1 cellular context compared by ENCODE assay signal in the genomic region with DNA sequence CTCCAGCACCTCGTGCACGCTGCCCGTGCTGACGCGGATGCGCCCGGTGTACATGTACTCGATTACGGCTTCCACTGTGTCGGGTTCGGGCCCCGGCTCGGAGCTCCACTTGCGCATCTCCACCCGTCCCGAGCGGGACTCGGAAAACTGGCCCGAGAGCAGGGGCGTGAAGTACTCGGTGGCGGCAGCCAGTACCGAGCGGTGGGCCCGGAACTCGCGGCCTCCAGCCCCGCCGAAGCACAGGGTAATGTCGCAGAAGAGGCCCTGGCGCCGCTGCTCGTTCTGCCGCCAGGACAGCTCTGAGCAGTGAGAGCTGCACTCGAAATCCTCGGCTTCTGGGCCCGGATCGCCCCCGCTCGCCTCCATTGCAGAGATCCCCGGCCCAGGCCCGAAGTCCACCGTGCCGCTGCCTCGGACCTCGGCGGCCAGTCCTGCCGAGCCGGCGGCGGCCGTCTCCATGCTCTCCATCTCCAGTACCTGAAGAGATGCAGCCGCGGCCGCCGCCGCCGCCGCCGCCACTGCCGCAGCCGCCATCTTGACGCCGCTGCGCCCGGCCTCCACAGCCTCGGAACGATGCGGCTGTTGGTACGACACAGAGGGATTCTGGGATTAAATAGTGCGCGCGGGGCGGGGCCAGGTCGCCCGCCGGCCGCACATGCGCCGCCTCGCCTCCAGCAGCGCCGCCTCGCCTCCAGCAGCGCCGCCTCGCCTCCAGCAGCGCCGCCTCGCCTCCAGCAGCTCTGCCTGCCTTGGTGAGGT.
TF ChIP-seq lines count a peak whose summit lies in the region.

A gene with protein sequence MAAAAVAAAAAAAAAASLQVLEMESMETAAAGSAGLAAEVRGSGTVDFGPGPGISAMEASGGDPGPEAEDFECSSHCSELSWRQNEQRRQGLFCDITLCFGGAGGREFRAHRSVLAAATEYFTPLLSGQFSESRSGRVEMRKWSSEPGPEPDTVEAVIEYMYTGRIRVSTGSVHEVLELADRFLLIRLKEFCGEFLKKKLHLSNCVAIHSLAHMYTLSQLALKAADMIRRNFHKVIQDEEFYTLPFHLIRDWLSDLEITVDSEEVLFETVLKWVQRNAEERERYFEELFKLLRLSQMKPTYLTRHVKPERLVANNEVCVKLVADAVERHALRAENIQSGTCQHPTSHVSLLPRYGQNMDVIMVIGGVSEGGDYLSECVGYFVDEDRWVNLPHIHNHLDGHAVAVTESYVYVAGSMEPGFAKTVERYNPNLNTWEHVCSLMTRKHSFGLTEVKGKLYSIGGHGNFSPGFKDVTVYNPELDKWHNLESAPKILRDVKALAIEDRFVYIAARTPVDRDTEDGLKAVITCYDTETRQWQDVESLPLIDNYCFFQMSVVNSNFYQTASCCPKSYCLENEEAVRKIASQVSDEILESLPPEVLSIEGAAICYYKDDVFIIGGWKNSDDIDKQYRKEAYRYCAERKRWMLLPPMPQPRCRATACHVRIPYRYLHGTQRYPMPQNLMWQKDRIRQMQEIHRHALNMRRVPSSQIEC (minus strand): TSS at position 587 of the 759 bp plus-strand sequence. CDS start 53 bp downstream, at position 534.

TF ChIP-seq in HepG2, 621 proteins besides CTCF, POLR2A, EP300 and RAD21 (continued from another document and continues in another):
- TF ChIP-seq PCBP1 (IDR thresholded peaks at IDR 0.05; ENCODE audit: borderline replicate concordance, low read depth, low read length) (no peak), FOSL1 (CRISPR knock-in tag; IDR thresholded peaks at IDR 0.05; ENCODE audit: borderline replicate concordance) (no peak; the same call in 1 of the 2 replicates), RFXAP (CRISPR knock-in tag; IDR thresholded peaks at IDR 0.05; ENCODE audit: borderline replicate concordance) (peak; percentile 90; the same call in 1 of the 2 replicates), ZNF567 (CRISPR knock-in tag; IDR thresholded peaks at IDR 0.05; ENCODE audit: borderline replicate concordance) (no peak), TCF7 (IDR thresholded peaks at IDR 0.05; ENCODE audit: low read depth) (no peak), FOXJ3 (CRISPR knock-in tag; IDR thresholded peaks at IDR 0.05; ENCODE audit: borderline replicate concordance) (no peak), ZEB1 (IDR thresholded peaks at IDR 0.05; ENCODE audit: insufficient replicate concordance, low read depth) (no peak), ZSCAN29 (CRISPR knock-in tag; conservative IDR thresholded peaks at IDR 0.05) (peak; percentile 65; the same call in 1 of the 2 replicates), ZFP41 (CRISPR knock-in tag; IDR thresholded peaks at IDR 0.05; ENCODE audit: borderline replicate concordance) (0 out of 2 replicates have a peak, but pooled peaks have one; percentile 53), ZSCAN31 (CRISPR knock-in tag; IDR thresholded peaks at IDR 0.05; ENCODE audit: low read depth) (peak; percentile 93; the same call in 1 of the 2 replicates), SNRNP70 (IDR thresholded peaks at IDR 0.05; ENCODE audit: low read depth, low read length) (no peak), CEBPB (IDR thresholded peaks at IDR 0.05; ENCODE audit: borderline replicate concordance, low read depth, low read length) (no peak), ZNF451 (CRISPR knock-in tag; IDR thresholded peaks at IDR 0.05) (peak; percentile 78), ZNF549 (CRISPR knock-in tag; IDR thresholded peaks at IDR 0.05) (no peak; the same call in 1 of the 2 replicates), SRSF4 (IDR thresholded peaks at IDR 0.05; ENCODE audit: low read depth, low read length, poor library complexity, severe bottlenecking) (no peak), PHF5A (CRISPR knock-in tag; IDR thresholded peaks at IDR 0.05; ENCODE audit: low read depth, unreplicated experiment) (no peak), SKI (IDR thresholded peaks at IDR 0.05; ENCODE audit: partially characterized antibody) (no peak), HES4 (CRISPR knock-in tag; IDR thresholded peaks at IDR 0.05; ENCODE audit: borderline replicate concordance) (peak; percentile 91), ZNF83 (CRISPR knock-in tag; IDR thresholded peaks at IDR 0.05; ENCODE audit: borderline replicate concordance) (0 out of 2 replicates have a peak, but pooled peaks have one; percentile 26)
- TF ChIP-seq, protein P1, sequence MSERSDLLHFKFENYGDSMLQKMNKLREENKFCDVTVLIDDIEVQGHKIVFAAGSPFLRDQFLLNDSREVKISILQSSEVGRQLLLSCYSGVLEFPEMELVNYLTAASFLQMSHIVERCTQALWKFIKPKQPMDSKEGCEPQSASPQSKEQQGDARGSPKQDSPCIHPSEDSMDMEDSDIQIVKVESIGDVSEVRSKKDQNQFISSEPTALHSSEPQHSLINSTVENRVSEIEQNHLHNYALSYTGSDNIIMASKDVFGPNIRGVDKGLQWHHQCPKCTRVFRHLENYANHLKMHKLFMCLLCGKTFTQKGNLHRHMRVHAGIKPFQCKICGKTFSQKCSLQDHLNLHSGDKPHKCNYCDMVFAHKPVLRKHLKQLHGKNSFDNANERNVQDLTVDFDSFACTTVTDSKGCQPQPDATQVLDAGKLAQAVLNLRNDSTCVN (CRISPR knock-in tag; IDR thresholded peaks at IDR 0.05; ENCODE audit: borderline replicate concordance): peak; percentile 54; the same call in 1 of the 2 replicates
- TF ChIP-seq, protein P2, sequence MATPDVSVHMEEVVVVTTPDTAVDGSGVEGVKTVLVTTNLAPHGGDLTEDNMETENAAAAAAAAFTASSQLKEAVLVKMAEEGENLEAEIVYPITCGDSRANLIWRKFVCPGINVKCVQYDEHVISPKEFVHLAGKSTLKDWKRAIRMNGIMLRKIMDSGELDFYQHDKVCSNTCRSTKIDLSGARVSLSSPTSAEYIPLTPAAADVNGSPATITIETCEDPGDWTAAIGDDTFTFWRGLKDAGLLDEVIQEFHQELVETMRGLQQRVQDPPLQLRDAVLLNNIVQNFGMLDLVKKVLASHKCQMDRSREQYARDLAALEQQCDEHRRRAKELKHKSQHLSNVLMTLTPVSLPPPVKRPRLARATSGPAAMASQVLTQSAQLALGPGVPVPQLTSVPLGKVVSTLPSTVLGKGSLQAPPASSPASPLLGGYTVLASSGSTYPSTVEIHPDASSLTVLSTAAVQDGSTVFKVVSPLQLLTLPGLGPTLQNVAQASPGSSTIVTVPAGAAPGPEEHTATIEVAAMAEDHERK (CRISPR knock-in tag; IDR thresholded peaks at IDR 0.05; ENCODE audit: low read depth): no peak; the same call in 1 of the 2 replicates
- TF ChIP-seq, protein P3, sequence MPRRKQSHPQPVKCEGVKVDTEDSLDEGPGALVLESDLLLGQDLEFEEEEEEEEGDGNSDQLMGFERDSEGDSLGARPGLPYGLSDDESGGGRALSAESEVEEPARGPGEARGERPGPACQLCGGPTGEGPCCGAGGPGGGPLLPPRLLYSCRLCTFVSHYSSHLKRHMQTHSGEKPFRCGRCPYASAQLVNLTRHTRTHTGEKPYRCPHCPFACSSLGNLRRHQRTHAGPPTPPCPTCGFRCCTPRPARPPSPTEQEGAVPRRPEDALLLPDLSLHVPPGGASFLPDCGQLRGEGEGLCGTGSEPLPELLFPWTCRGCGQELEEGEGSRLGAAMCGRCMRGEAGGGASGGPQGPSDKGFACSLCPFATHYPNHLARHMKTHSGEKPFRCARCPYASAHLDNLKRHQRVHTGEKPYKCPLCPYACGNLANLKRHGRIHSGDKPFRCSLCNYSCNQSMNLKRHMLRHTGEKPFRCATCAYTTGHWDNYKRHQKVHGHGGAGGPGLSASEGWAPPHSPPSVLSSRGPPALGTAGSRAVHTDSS (CRISPR knock-in tag; conservative IDR thresholded peaks at IDR 0.05): 0 out of 2 replicates have a peak, but pooled peaks have one; percentile 26
- TF ChIP-seq, protein P4, sequence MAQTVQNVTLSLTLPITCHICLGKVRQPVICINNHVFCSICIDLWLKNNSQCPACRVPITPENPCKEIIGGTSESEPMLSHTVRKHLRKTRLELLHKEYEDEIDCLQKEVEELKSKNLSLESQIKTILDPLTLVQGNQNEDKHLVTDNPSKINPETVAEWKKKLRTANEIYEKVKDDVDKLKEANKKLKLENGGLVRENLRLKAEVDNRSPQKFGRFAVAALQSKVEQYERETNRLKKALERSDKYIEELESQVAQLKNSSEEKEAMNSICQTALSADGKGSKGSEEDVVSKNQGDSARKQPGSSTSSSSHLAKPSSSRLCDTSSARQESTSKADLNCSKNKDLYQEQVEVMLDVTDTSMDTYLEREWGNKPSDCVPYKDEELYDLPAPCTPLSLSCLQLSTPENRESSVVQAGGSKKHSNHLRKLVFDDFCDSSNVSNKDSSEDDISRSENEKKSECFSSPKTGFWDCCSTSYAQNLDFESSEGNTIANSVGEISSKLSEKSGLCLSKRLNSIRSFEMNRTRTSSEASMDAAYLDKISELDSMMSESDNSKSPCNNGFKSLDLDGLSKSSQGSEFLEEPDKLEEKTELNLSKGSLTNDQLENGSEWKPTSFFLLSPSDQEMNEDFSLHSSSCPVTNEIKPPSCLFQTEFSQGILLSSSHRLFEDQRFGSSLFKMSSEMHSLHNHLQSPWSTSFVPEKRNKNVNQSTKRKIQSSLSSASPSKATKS (CRISPR knock-in tag; IDR thresholded peaks at IDR 0.05): 0 out of 2 replicates have a peak, but pooled peaks have one; percentile 83
- TF ChIP-seq, protein P5, sequence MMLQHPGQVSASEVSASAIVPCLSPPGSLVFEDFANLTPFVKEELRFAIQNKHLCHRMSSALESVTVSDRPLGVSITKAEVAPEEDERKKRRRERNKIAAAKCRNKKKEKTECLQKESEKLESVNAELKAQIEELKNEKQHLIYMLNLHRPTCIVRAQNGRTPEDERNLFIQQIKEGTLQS (CRISPR knock-in tag; IDR thresholded peaks at IDR 0.05): peak; percentile 47
- TF ChIP-seq, protein P6, sequence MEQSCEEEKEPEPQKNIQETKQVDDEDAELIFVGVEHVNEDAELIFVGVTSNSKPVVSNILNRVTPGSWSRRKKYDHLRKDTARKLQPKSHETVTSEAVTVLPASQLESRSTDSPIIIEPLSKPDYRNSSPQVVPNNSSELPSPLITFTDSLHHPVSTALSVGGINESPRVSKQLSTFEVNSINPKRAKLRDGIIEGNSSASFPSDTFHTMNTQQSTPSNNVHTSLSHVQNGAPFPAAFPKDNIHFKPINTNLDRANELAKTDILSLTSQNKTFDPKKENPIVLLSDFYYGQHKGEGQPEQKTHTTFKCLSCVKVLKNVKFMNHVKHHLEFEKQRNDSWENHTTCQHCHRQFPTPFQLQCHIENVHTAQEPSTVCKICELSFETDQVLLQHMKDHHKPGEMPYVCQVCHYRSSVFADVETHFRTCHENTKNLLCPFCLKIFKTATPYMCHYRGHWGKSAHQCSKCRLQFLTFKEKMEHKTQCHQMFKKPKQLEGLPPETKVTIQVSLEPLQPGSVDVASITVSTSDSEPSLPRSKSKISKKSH (CRISPR knock-in tag; IDR thresholded peaks at IDR 0.05; ENCODE audit: borderline replicate concordance): 0 out of 2 replicates have a peak, but pooled peaks have one; percentile 37
- TF ChIP-seq, protein P7, sequence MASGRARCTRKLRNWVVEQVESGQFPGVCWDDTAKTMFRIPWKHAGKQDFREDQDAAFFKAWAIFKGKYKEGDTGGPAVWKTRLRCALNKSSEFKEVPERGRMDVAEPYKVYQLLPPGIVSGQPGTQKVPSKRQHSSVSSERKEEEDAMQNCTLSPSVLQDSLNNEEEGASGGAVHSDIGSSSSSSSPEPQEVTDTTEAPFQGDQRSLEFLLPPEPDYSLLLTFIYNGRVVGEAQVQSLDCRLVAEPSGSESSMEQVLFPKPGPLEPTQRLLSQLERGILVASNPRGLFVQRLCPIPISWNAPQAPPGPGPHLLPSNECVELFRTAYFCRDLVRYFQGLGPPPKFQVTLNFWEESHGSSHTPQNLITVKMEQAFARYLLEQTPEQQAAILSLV (CRISPR knock-in tag; IDR thresholded peaks at IDR 0.05; ENCODE audit: borderline replicate concordance): peak; percentile 43
- TF ChIP-seq, protein P8, sequence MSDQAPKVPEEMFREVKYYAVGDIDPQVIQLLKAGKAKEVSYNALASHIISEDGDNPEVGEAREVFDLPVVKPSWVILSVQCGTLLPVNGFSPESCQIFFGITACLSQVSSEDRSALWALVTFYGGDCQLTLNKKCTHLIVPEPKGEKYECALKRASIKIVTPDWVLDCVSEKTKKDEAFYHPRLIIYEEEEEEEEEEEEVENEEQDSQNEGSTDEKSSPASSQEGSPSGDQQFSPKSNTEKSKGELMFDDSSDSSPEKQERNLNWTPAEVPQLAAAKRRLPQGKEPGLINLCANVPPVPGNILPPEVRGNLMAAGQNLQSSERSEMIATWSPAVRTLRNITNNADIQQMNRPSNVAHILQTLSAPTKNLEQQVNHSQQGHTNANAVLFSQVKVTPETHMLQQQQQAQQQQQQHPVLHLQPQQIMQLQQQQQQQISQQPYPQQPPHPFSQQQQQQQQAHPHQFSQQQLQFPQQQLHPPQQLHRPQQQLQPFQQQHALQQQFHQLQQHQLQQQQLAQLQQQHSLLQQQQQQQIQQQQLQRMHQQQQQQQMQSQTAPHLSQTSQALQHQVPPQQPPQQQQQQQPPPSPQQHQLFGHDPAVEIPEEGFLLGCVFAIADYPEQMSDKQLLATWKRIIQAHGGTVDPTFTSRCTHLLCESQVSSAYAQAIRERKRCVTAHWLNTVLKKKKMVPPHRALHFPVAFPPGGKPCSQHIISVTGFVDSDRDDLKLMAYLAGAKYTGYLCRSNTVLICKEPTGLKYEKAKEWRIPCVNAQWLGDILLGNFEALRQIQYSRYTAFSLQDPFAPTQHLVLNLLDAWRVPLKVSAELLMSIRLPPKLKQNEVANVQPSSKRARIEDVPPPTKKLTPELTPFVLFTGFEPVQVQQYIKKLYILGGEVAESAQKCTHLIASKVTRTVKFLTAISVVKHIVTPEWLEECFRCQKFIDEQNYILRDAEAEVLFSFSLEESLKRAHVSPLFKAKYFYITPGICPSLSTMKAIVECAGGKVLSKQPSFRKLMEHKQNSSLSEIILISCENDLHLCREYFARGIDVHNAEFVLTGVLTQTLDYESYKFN (CRISPR knock-in tag; conservative IDR thresholded peaks at IDR 0.05): peak; percentile 57
- TF ChIP-seq, protein P9, sequence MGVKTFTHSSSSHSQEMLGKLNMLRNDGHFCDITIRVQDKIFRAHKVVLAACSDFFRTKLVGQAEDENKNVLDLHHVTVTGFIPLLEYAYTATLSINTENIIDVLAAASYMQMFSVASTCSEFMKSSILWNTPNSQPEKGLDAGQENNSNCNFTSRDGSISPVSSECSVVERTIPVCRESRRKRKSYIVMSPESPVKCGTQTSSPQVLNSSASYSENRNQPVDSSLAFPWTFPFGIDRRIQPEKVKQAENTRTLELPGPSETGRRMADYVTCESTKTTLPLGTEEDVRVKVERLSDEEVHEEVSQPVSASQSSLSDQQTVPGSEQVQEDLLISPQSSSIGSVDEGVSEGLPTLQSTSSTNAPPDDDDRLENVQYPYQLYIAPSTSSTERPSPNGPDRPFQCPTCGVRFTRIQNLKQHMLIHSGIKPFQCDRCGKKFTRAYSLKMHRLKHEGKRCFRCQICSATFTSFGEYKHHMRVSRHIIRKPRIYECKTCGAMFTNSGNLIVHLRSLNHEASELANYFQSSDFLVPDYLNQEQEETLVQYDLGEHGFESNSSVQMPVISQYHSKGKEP (CRISPR knock-in tag; IDR thresholded peaks at IDR 0.05): no peak
- TF ChIP-seq, protein P10, sequence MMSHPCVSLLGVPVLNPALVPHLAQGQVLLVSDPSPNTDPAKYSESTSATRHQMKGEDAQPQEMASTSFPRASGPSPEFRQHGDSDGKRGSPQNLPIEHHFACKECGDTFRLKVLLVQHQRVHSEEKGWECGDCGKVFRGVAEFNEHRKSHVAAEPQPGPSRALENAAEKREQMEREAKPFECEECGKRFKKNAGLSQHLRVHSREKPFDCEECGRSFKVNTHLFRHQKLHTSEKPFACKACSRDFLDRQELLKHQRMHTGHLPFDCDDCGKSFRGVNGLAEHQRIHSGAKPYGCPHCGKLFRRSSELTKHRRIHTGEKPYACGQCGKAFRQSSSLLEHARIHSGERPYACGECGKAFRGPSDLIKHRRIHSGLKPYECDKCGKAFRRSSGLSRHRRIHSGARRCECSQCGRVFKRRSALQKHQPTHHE (CRISPR knock-in tag; IDR thresholded peaks at IDR 0.05; ENCODE audit: borderline replicate concordance): 0 out of 2 replicates have a peak, but pooled peaks have one; percentile 27
